Comparison of ENCODE assay signal across 22 cellular contexts in the genomic region with DNA sequence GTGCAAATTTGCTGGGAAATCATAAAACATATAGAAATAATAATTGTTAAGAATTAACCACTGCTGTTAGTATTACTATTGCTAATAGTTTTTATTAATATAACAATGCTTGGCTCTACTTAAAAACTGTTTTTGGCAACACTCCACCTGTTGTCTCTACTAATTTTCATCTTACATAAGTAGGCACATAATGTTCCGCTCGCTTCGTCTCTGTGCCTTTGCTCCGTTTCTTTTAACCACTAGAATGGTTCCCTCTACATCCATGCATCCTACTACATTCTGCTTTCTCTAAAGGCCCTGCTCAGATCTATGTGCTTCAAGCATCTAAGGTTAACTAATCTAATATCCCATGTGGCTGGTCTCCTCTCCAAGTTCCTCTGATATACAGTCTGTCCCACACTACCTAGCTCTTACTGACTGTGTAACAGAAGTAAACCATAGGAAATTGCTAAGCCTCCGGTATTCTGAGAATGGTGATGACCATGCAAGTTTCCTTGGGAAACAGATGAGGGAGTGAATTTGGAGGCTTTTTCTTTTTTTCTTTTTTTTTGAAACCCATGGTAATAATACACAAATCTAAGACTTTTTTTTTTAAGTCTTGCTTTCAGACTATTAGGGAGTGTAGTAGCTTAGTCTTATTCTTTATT.
A peak's percentile ranks its signal among the peaks of the same experiment; 100 is the strongest.
DNase-seq lines count a peak whose midpoint lies in the region; ATAC-seq and TF ChIP-seq lines count a peak whose summit lies in the region.
"Had no signal": no experiment of that assay in that cellular context is flagged by ENCODE, and none has a peak within 500 bp of the region (broad histone marks: within the 10 kb centered on the region; RNA-seq: fewer than 3 reads in every experiment).

No MANE protein-coding gene starts in this region.

- H3K27me3 ChIP-seq in mammary epithelial cell (ENCODE audit: insufficient read depth, low read length) (no peaks in the 10 kb centered on the region), subcutaneous abdominal adipose tissue (ENCODE audit: control insufficient read depth in 5 of 5, insufficient read depth in 4 of 5, low read length in 5 of 5) (no peaks in the 10 kb centered on the region), endodermal cell (ENCODE audit: control insufficient read depth, insufficient read depth, low read length, poor library complexity, severe bottlenecking) (no peaks in the 10 kb centered on the region)
- H3K27me3 ChIP-seq: BLaER1, SJSA1 had no signal

- H3K79me2 ChIP-seq in mammary epithelial cell (ENCODE audit: insufficient read depth, low read length): no peaks in the 10 kb centered on the region

- no peak for TF ChIP-seq CTCF in MCF 10A (IDR thresholded peaks at IDR 0.05; ENCODE audit: unreplicated experiment)
- TF ChIP-seq CTCF in mammary epithelial cell (conservative IDR thresholded peaks at IDR 0.05 in 1 of 2, IDR thresholded peaks at IDR 0.05 in 1 of 2; ENCODE audit: extremely low read depth in 1 of 2, insufficient read depth in 1 of 2, low read depth in 1 of 2, low read length in 2 of 2): no peak
- TF ChIP-seq CTCF in WTC11 (IDR thresholded peaks at IDR 0.05): no peak
- no peak for TF ChIP-seq CTCF in fibroblast of the aortic adventitia (IDR thresholded peaks at IDR 0.05; ENCODE audit: insufficient read depth, low read length)
- TF ChIP-seq CTCF in endodermal cell (conservative IDR thresholded peaks at IDR 0.05): no peak

- no peak overlapping the region for H3K27ac ChIP-seq in mammary epithelial cell (ENCODE audit: insufficient read depth, low read depth, low read length)
- H3K27ac ChIP-seq in subcutaneous abdominal adipose tissue (ENCODE audit: low read depth, low read length): peak overlapping the region; percentile 48
- H3K27ac ChIP-seq in endodermal cell (ENCODE audit: low read depth, low read length): no peak overlapping the region
- H3K27ac ChIP-seq: 22Rv1, BLaER1 had no signal

- H3K4me2 ChIP-seq in mammary epithelial cell (ENCODE audit: insufficient read depth, low read depth, low read length): no peak overlapping the region
- H3K4me2 ChIP-seq: BLaER1 had no signal

- H2AFZ ChIP-seq in mammary epithelial cell (ENCODE audit: low read depth, low read length): no peak overlapping the region

- H3K9ac ChIP-seq in mammary epithelial cell (ENCODE audit: insufficient read depth, low read length): no peak overlapping the region
- no peak overlapping the region for H3K9ac ChIP-seq in subcutaneous abdominal adipose tissue (ENCODE audit: low read length in 5 of 5)
- H3K9ac ChIP-seq in endodermal cell (ENCODE audit: extremely low read depth, low read length, poor library complexity, severe bottlenecking): no peak overlapping the region
- H3K9ac ChIP-seq: BLaER1 had no signal

- intact Hi-C loops in MCF 10A (cut with micrococcal nuclease) (no loop called here), mammary epithelial cell (cut with micrococcal nuclease) (no loop called here)

- peaks cover 39% of the 10 kb centered on the region for H3K36me3 ChIP-seq in mammary epithelial cell (ENCODE audit: insufficient read depth, low read length)
- H3K36me3 ChIP-seq in subcutaneous abdominal adipose tissue (ENCODE audit: control insufficient read depth in 5 of 5, insufficient read depth in 5 of 5, low read length in 5 of 5): no peaks in the 10 kb centered on the region
- H3K36me3 ChIP-seq in endodermal cell (ENCODE audit: control insufficient read depth, insufficient read depth, low read length): peaks cover 87% of the 10 kb centered on the region
- H3K36me3 ChIP-seq: BLaER1 had no signal

- in situ Hi-C loops in mammary epithelial cell (cut with MboI; ENCODE audit: low sequenced_read_pairs in 2 of 2): no loop called here

- POLR2A ChIA-PET in MCF 10A (lab: Yijun Ruan, JAX) (interaction anchor here (0.6 to 1.5 kb wide), 4 partner anchors 10 to 30 kb away, joined by 3 to 6 read pairs (median 4); no protein-coding TSS in a partner anchor), WTC11 (lab: Charles Lee) (no interaction called here)

- H3K4me3 Mint-ChIP-seq in MCF 10A (ENCODE audit: unreplicated experiment): no peak overlapping the region
- no peak overlapping the region; the same call in 1 of the 2 replicates for H3K4me3 Mint-ChIP-seq in WTC11
- H3K4me3 Mint-ChIP-seq in activated naive CD8-positive, alpha-beta T cell treated with anti-CD3 and anti-CD28 coated beads for 36 hours: no peak overlapping the region
- H3K4me3 Mint-ChIP-seq in endodermal cell: no peak overlapping the region
- H3K4me3 Mint-ChIP-seq in effector memory CD8-positive, alpha-beta T cell: no peak overlapping the region
- H3K4me3 Mint-ChIP-seq: activated CD4-positive, alpha-beta memory T cell treated with anti-CD3 and anti-CD28 coated beads, Interleukin-2, amount 10 ng/mL, durations not matched to agents 7 days and 5 days; central memory CD8-positive, alpha-beta T cell; neural crest cell; type B pancreatic cell had no signal

- DNase-seq in MCF 10A (ENCODE audit: unreplicated experiment): no peak
- no peak for DNase-seq in mammary epithelial cell
- no peak for DNase-seq in WTC11 (ENCODE audit: low spot score)
- peak; percentile 45 for DNase-seq in fibroblast of the aortic adventitia (ENCODE audit: low read depth)
- no peak for DNase-seq in activated naive CD8-positive, alpha-beta T cell treated with anti-CD3 and anti-CD28 coated beads for 36 hours
- DNase-seq in endodermal cell: no peak
- no peak for DNase-seq in effector memory CD8-positive, alpha-beta T cell
- DNase-seq: activated CD4-positive, alpha-beta memory T cell treated with anti-CD3 and anti-CD28 coated beads, Interleukin-2, amount 10 ng/mL, durations not matched to agents 7 days and 5 days; activated T-cell treated with anti-CD3 and anti-CD28 coated beads, Interleukin-2, amount 50 U/mL, for 1 hour; KG1; mucosa of descending colon; NCI-H187 treated with DMSO at 0.1 percent for 48 hours; NCI-H82; stimulated activated CD4-positive, alpha-beta T cell treated with anti-CD3 and anti-CD28 coated beads, Interleukin-12 subunit alpha, Interleukin-12 subunit beta, amount 100 ng/mL, for 4 hours had no signal

- no TSS peak for BruUV-seq in MCF 10A (replicated peaks; lab: Mats Ljungman, UMichigan)
- BruUV-seq in mammary epithelial cell (replicated peaks; lab: Mats Ljungman, UMichigan): no TSS peak

- dilution Hi-C loops in mammary epithelial cell (cut with HindIII; ENCODE audit: low sequenced_read_pairs): no loop called here

- ATAC-seq in WTC11: no peak
- no peak for ATAC-seq in effector memory CD8-positive, alpha-beta T cell (replicated peaks)
- ATAC-seq: esophagus mucosa had no signal

- H3K4me1 Mint-ChIP-seq in MCF 10A (ENCODE audit: insufficient read depth, unreplicated experiment) (peaks cover 14% of the 10 kb centered on the region), WTC11 (peaks cover 34% of the 10 kb centered on the region), endodermal cell (no peaks in the 10 kb centered on the region)
- no peaks in the 10 kb centered on the region for H3K4me1 Mint-ChIP-seq in activated naive CD8-positive, alpha-beta T cell treated with anti-CD3 and anti-CD28 coated beads for 36 hours
- no peaks in the 10 kb centered on the region for H3K4me1 Mint-ChIP-seq in effector memory CD8-positive, alpha-beta T cell (ENCODE audit: low read depth in 2 of 2)
- H3K4me1 Mint-ChIP-seq: activated CD4-positive, alpha-beta memory T cell treated with anti-CD3 and anti-CD28 coated beads, Interleukin-2, amount 10 ng/mL, durations not matched to agents 7 days and 5 days; central memory CD8-positive, alpha-beta T cell; neural crest cell had no signal

- H4K20me1 ChIP-seq in mammary epithelial cell (ENCODE audit: insufficient read depth, low read length): no peaks in the 10 kb centered on the region
- H4K20me1 ChIP-seq: BLaER1 had no signal

- WGBS in mammary epithelial cell (ENCODE audit: low coverage, missing lambda C conversion rate): 85% methylated on average over 5 of the region's 5 CpGs
- WGBS in endodermal cell (ENCODE audit: insufficient coverage in 1 of 2, insufficient read length in 1 of 2), 2 experiments: 99 to 100% methylated on average over 4 to 5 of the region's 5 CpGs

- H3K27me3 Mint-ChIP-seq in MCF 10A (ENCODE audit: insufficient read depth, unreplicated experiment) (no peaks in the 10 kb centered on the region), WTC11 (ENCODE audit: low read depth) (no peaks in the 10 kb centered on the region), endodermal cell (ENCODE audit: insufficient read depth) (no peaks in the 10 kb centered on the region)
- peaks cover 24% of the 10 kb centered on the region for H3K27me3 Mint-ChIP-seq in activated naive CD8-positive, alpha-beta T cell treated with anti-CD3 and anti-CD28 coated beads for 36 hours
- H3K27me3 Mint-ChIP-seq in effector memory CD8-positive, alpha-beta T cell: peaks cover 30 to 32% of the 10 kb centered on the region in 2 donors
- H3K27me3 Mint-ChIP-seq: type B pancreatic cell had no signal

- no peak overlapping the region for H3K4me3 ChIP-seq in mammary epithelial cell (replicated peaks in 1 of 3; ENCODE audit: insufficient read depth in 1 of 3, low read depth in 2 of 3, low read length in 3 of 3)
- H3K4me3 ChIP-seq in fibroblast of the aortic adventitia (ENCODE audit: low read depth, low read length): no peak overlapping the region
- H3K4me3 ChIP-seq in subcutaneous abdominal adipose tissue (ENCODE audit: low read depth in 1 of 5, low read length in 5 of 5): no peak overlapping the region
- H3K4me3 ChIP-seq in endodermal cell (ENCODE audit: low read length): no peak overlapping the region
- H3K4me3 ChIP-seq: BLaER1, mucosa of descending colon, SJSA1 had no signal

- peaks cover 18% of the 10 kb centered on the region for H3K36me3 Mint-ChIP-seq in MCF 10A (ENCODE audit: insufficient read depth, unreplicated experiment)
- H3K36me3 Mint-ChIP-seq in WTC11: peaks cover 30% of the 10 kb centered on the region
- H3K36me3 Mint-ChIP-seq in activated naive CD8-positive, alpha-beta T cell treated with anti-CD3 and anti-CD28 coated beads for 36 hours: no peaks in the 10 kb centered on the region
- H3K36me3 Mint-ChIP-seq in endodermal cell (ENCODE audit: low read depth): peaks cover 74% of the 10 kb centered on the region
- no peaks in the 10 kb centered on the region for H3K36me3 Mint-ChIP-seq in effector memory CD8-positive, alpha-beta T cell (ENCODE audit: insufficient read depth)

- H3K4me1 ChIP-seq in mammary epithelial cell (ENCODE audit: insufficient read depth, low read length) (peaks cover 9% of the 10 kb centered on the region), subcutaneous abdominal adipose tissue (ENCODE audit: control insufficient read depth in 5 of 5, insufficient read depth in 5 of 5, low read length in 5 of 5) (peaks cover 2 to 25% (median 20%) of the 10 kb centered on the region in 5 donors), endodermal cell (ENCODE audit: control insufficient read depth, insufficient read depth, low read length) (no peaks in the 10 kb centered on the region)
- H3K4me1 ChIP-seq: BLaER1 had no signal

- H3K9me3 ChIP-seq in mammary epithelial cell (replicated peaks; ENCODE audit: insufficient read depth, low read length) (no peaks in the 10 kb centered on the region), subcutaneous abdominal adipose tissue (ENCODE audit: control insufficient read depth in 5 of 5, low read length in 5 of 5) (no peaks in the 10 kb centered on the region), endodermal cell (ENCODE audit: control insufficient read depth, low read length) (no peaks in the 10 kb centered on the region)
- H3K9me3 ChIP-seq: BLaER1, mucosa of descending colon, SJSA1 had no signal

- no peaks in the 10 kb centered on the region for H3K9me3 Mint-ChIP-seq in MCF 10A (ENCODE audit: unreplicated experiment)
- peaks cover 3% of the 10 kb centered on the region; the same call in 1 of the 2 replicates for H3K9me3 Mint-ChIP-seq in WTC11
- no peaks in the 10 kb centered on the region for H3K9me3 Mint-ChIP-seq in activated naive CD8-positive, alpha-beta T cell treated with anti-CD3 and anti-CD28 coated beads for 36 hours
- H3K9me3 Mint-ChIP-seq in endodermal cell: no peaks in the 10 kb centered on the region
- H3K9me3 Mint-ChIP-seq in effector memory CD8-positive, alpha-beta T cell: no peaks in the 10 kb centered on the region
- H3K9me3 Mint-ChIP-seq: activated CD4-positive, alpha-beta memory T cell treated with anti-CD3 and anti-CD28 coated beads, Interleukin-2, amount 10 ng/mL, durations not matched to agents 7 days and 5 days; central memory CD8-positive, alpha-beta T cell; neural crest cell; type B pancreatic cell had no signal

- CTCF ChIA-PET in MCF 10A (lab: Yijun Ruan, JAX) (interaction anchor here (1.0 to 2.1 kb wide), 4 partner anchors 12 to 401 kb away, joined by 3 to 8 read pairs (median 4); no protein-coding TSS in a partner anchor), mammary epithelial cell (lab: Charles Lee; ENCODE audit: low non-redundant PET) (no interaction called here), WTC11 (lab: Charles Lee) (interaction anchor here (0.5 to 0.9 kb wide), 3 partner anchors 15 to 715 kb away, joined by 3 to 4 read pairs (median 3); no protein-coding TSS in a partner anchor)

- H3K27ac Mint-ChIP-seq in MCF 10A (ENCODE audit: low read depth, unreplicated experiment): peak overlapping the region; percentile 16
- H3K27ac Mint-ChIP-seq in WTC11: peak overlapping the region; percentile 84
- no peak overlapping the region for H3K27ac Mint-ChIP-seq in activated naive CD8-positive, alpha-beta T cell treated with anti-CD3 and anti-CD28 coated beads for 36 hours
- H3K27ac Mint-ChIP-seq in endodermal cell: no peak overlapping the region
- H3K27ac Mint-ChIP-seq in effector memory CD8-positive, alpha-beta T cell: no peak overlapping the region
- H3K27ac Mint-ChIP-seq: activated CD4-positive, alpha-beta memory T cell treated with anti-CD3 and anti-CD28 coated beads, Interleukin-2, amount 10 ng/mL, durations not matched to agents 7 days and 5 days; type B pancreatic cell had no signal

Comparison
In these comparisons a context has a peak if more than half of its experiments do, and no peak if none do; other contexts are left out.
1. H3K27ac Mint-ChIP-seq: peak in MCF 10A (single experiment) and WTC11 (single experiment); none in activated naive CD8-positive, alpha-beta T cell treated with anti-CD3 and anti-CD28 coated beads for 36 hours (single experiment), endodermal cell (single experiment) and effector memory CD8-positive, alpha-beta T cell (0 of 2).